ENCODE assay signal across 8 cellular contexts in genomic region chr10:71812016-71812912, GRCh38.
DNase-seq lines count a peak whose midpoint lies in the region; ATAC-seq, FAIRE-seq and TF ChIP-seq lines count a peak whose summit lies in the region.

No MANE protein-coding gene starts in this region.

- DNase-seq in GM12864 (ENCODE audit: low read depth): no peak
- peak; percentile 83 for DNase-seq in RWPE1 (ENCODE audit: low spot score)
- DNase-seq in activated T-helper 9 cell treated with anti-CD3 and anti-CD28 coated beads, Interleukin-2, amount 50 U/mL, for 16 hours (ENCODE audit: low read depth): peak; percentile 74
- peak; percentile 87 for DNase-seq in germinal center (ENCODE audit: low spot score)
- peak; percentile 41 to 97 (median 75) for DNase-seq in posterior cingulate gyrus
- DNase-seq in urothelium cell line (ENCODE audit: low spot score): peak; percentile 84

- H3K4me3 ChIP-seq in GM12864 (ENCODE audit: low read depth, low read length): no peak overlapping the region

- H3K27ac ChIP-seq in RWPE1: peak overlapping the region; percentile 19; the same call in 1 of the 2 replicates

- peak; percentile 89 for TF ChIP-seq CTCF in GM12864 (IDR thresholded peaks at IDR 0.05; ENCODE audit: low read depth, low read length, missing control alignments)
- TF ChIP-seq CTCF in RWPE1 (conservative IDR thresholded peaks at IDR 0.05; ENCODE audit: low read depth): peak; percentile 77

- ATAC-seq in HG03159 (IDR thresholded peaks at IDR 0.05; ENCODE audit: unreplicated experiment) (peak; percentile 57), HG02840 (IDR thresholded peaks at IDR 0.05; ENCODE audit: low FRiP score, unreplicated experiment) (no peak)

- CTCF ChIA-PET in RWPE1 (lab: Yijun Ruan, JAX): interaction anchor here (0.5 to 1.7 kb wide), 19 partner anchors 10 to 1443 kb away, joined by 3 to 7 read pairs (median 3); partner anchors contain the start of gene SLC29A3

- intact Hi-C loops in posterior cingulate gyrus (cut with DNase I): loop anchor here (5.0 kb wide), 3 partner anchors 85 to 495 kb away; partner anchors contain the start of gene SLC29A3

- FAIRE-seq in urothelium cell line (lab: Jason Lieb, UNC): peak; percentile 81

- POLR2A ChIA-PET in RWPE1 (lab: Yijun Ruan, JAX; ENCODE audit: low non-redundant PET): interaction anchor here (1.0 kb wide), 1 partner anchor 26 kb away, joined by 3 read pairs; no protein-coding TSS in a partner anchor
